In genomic region chr18:70047931-70048603, GRCh38 we compare ENCODE assay signal across 15 cellular contexts.
A peak's percentile ranks its signal among the peaks of the same experiment; 100 is the strongest.
DNase-seq lines count a peak whose midpoint lies in the region; ATAC-seq and TF ChIP-seq lines count a peak whose summit lies in the region.
"Had no signal": no experiment of that assay in that cellular context is flagged by ENCODE, and none has a peak within 500 bp of the region (broad histone marks: within the 10 kb centered on the region; RNA-seq: fewer than 3 reads in every experiment).

No MANE protein-coding gene starts in this region.

- no peak overlapping the region for H3K4me2 ChIP-seq in IMR-90 (ENCODE audit: low read depth, low read length)

- no peak overlapping the region; the same call in 1 of the 2 replicates for H3K14ac ChIP-seq in IMR-90 (replicated peaks; ENCODE audit: low read depth, low read length)

- no peak overlapping the region for H3K27ac ChIP-seq in IMR-90 (ENCODE audit: insufficient read depth, low read length)
- no peak overlapping the region for H3K27ac ChIP-seq in left lung
- no peak overlapping the region for H3K27ac ChIP-seq in Peyer's patch
- H3K27ac ChIP-seq: adrenal gland had no signal

- H2AFZ ChIP-seq in IMR-90 (replicated peaks; ENCODE audit: low read length, poor library complexity), result no peak overlapping the region

- ATAC-seq in IMR-90 (ENCODE audit: low read depth) (peak; percentile 21; the same call in 1 of the 2 replicates), left lung (peak; percentile 78), HG03460 (IDR thresholded peaks at IDR 0.05; ENCODE audit: unreplicated experiment) (no peak)

- H3K79me1 ChIP-seq in IMR-90 (ENCODE audit: low read depth in 1 of 2, low read length in 2 of 2), result peaks cover 0 to 13% of the 10 kb centered on the region in 2 experiments; a peak in 2 of 4 replicates

- TF ChIP-seq RAD21 in IMR-90 (IDR thresholded peaks at IDR 0.05; ENCODE audit: low read length), result no peak

- H4K5ac ChIP-seq in IMR-90 (ENCODE audit: low read depth, low read length), result peak overlapping the region; percentile 10; the same call in 1 of the 2 replicates

- H3K56ac ChIP-seq in IMR-90 (ENCODE audit: extremely low read depth, insufficient read depth, low read length), result no peak overlapping the region

- H2BK15ac ChIP-seq in IMR-90 (ENCODE audit: low read depth, low read length), result peak overlapping the region; percentile 58; the same call in 2 of the 3 replicates

- H3K9ac ChIP-seq in IMR-90 (ENCODE audit: low read depth, low read length), result no peak overlapping the region

- peak overlapping the region; percentile 64 for H3K4ac ChIP-seq in IMR-90 (ENCODE audit: low read depth, low read length)

- peak overlapping the region; percentile 78 for H2BK5ac ChIP-seq in IMR-90 (ENCODE audit: low read depth, low read length, poor library complexity, severe bottlenecking)

- H4K91ac ChIP-seq in IMR-90 (ENCODE audit: insufficient read depth, low read depth, low read length), result 0 out of 2 replicates have a peak overlapping the region, but pooled peaks have one; percentile 26

- peak; percentile 1 for DNase-seq in AG09319 (ENCODE audit: extremely low read depth, low read depth)
- DNase-seq in IMR-90, result peak; percentile 36
- DNase-seq in dermis blood vessel endothelial cell, result peak; percentile 21
- DNase-seq in left lung, result no peak
- DNase-seq in Peyer's patch, result no peak
- DNase-seq in NCI-H1105 (lab: John Stamatoyannopoulos, UW), result no peak
- DNase-seq in DMS 273 (lab: John Stamatoyannopoulos, UW; ENCODE audit: unreplicated experiment), result no peak
- DNase-seq: activated CD8-positive, alpha-beta memory T cell treated with anti-CD3 and anti-CD28 coated beads, Interleukin-2, amount 50 U/mL, for 48 hours; adrenal gland; C1 segment of cervical spinal cord; endodermal cell; NCI-H1436 treated with DMSO at 0.1 percent for 48 hours; NCI-H526; nephron progenitor cell had no signal

- H3K4me1 ChIP-seq in IMR-90 (ENCODE audit: control insufficient read depth, insufficient read depth, low read length) (peaks cover 9% of the 10 kb centered on the region), left lung (no peaks in the 10 kb centered on the region), Peyer's patch (no peaks in the 10 kb centered on the region)
- H3K4me1 ChIP-seq: adrenal gland had no signal

- no TSS peak for BruUV-seq in IMR-90 (replicated peaks; lab: Mats Ljungman, UMichigan)

- H2AK9ac ChIP-seq in IMR-90 (replicated peaks; ENCODE audit: low read depth, low read length, poor library complexity), result no peak overlapping the region

- no peak overlapping the region for H3K23ac ChIP-seq in IMR-90 (ENCODE audit: low read depth, low read length)

- H3K9me3 ChIP-seq in IMR-90 (ENCODE audit: control insufficient read depth, insufficient read depth, low read length), result no peaks in the 10 kb centered on the region
- no peaks in the 10 kb centered on the region for H3K9me3 ChIP-seq in left lung
- no peaks in the 10 kb centered on the region for H3K9me3 ChIP-seq in Peyer's patch
- H3K9me3 ChIP-seq: adrenal gland had no signal

- H2BK120ac ChIP-seq in IMR-90 (ENCODE audit: low read depth, low read length), result peak overlapping the region; percentile 74

- H4K20me1 ChIP-seq in IMR-90 (ENCODE audit: insufficient read depth, low read length), result no peaks in the 10 kb centered on the region

- H3K27me3 ChIP-seq in IMR-90 (ENCODE audit: control insufficient read depth, insufficient read depth, low read length), result no peaks in the 10 kb centered on the region
- no peaks in the 10 kb centered on the region for H3K27me3 ChIP-seq in left lung
- no peaks in the 10 kb centered on the region for H3K27me3 ChIP-seq in Peyer's patch
- H3K27me3 ChIP-seq: adrenal gland had no signal

- TF ChIP-seq CTCF in AG09319 (IDR thresholded peaks at IDR 0.05; ENCODE audit: low read depth, low read length) (no peak), IMR-90 (conservative IDR thresholded peaks at IDR 0.05; ENCODE audit: low read depth, low read length) (no peak), left lung (IDR thresholded peaks at IDR 0.05) (no peak), Peyer's patch (IDR thresholded peaks at IDR 0.05) (no peak)

- H2BK20ac ChIP-seq in IMR-90 (ENCODE audit: low read depth, low read length), result peak overlapping the region; percentile 40; the same call in 1 of the 2 replicates

- H3K4me3 ChIP-seq in IMR-90 (ENCODE audit: insufficient read depth, low read depth, low read length), result no peak overlapping the region
- H3K4me3 ChIP-seq in left lung, result no peak overlapping the region
- H3K4me3 ChIP-seq in Peyer's patch, result no peak overlapping the region
- H3K4me3 ChIP-seq: adrenal gland had no signal

- TF ChIP-seq POLR2A in IMR-90 (IDR thresholded peaks at IDR 0.05; ENCODE audit: low read depth, low read length) (no peak), Peyer's patch (IDR thresholded peaks at IDR 0.05) (no peak)

- POLR2A ChIA-PET in IMR-90 (lab: Charles Lee; ENCODE audit: unreplicated experiment), result interaction anchor here (0.5 kb wide), 1 partner anchor 354 kb away, joined by 3 read pairs; no protein-coding TSS in a partner anchor

- H3K36me3 ChIP-seq in IMR-90 (ENCODE audit: control insufficient read depth, insufficient read depth, low read length) (peaks cover 2% of the 10 kb centered on the region; the same call in 1 of the 2 replicates), left lung (peaks cover 0 to 11% of the 10 kb centered on the region in 2 donors), Peyer's patch (no peaks in the 10 kb centered on the region)
- H3K36me3 ChIP-seq: adrenal gland had no signal

- H3K18ac ChIP-seq in IMR-90 (ENCODE audit: low read depth, low read length), result peak overlapping the region; percentile 65; the same call in 1 of the 2 replicates

- in situ Hi-C loops in IMR-90 (cut with MboI; ENCODE audit: low sequenced_read_pairs), result no loop called here

- dilution Hi-C loops in IMR-90 (cut with HindIII; ENCODE audit: low sequenced_read_pairs, unreplicated experiment), result no loop called here

- peak overlapping the region; percentile 9 to 70; a peak in 3 of 4 replicates for H4K8ac ChIP-seq in IMR-90 (ENCODE audit: low read depth in 2 of 2, low read length in 2 of 2)

- H3K9me1 ChIP-seq in IMR-90 (ENCODE audit: insufficient read depth, low read length), result peaks cover 4% of the 10 kb centered on the region; the same call in 1 of the 2 replicates

- WGBS in IMR-90 (ENCODE audit: extremely low coverage in 2 of 2, insufficient read length in 1 of 2), 2 experiments, result 90% methylated on average over 2 of the region's 4 CpGs; no CpG with 5 or more reads in 1 of the 2 experiments

- CTCF ChIA-PET in IMR-90 (lab: Yijun Ruan, JAX), result interaction anchor here (0.6 kb wide), 1 partner anchor 30 kb away, joined by 3 read pairs; no protein-coding TSS in a partner anchor

- intact Hi-C loops in IMR-90 (cut with micrococcal nuclease), result loop anchor here (10.0 kb wide), 1 partner anchor 203 kb away; no protein-coding TSS in a partner anchor
- intact Hi-C loops in left lung (cut with DNase I), result no loop called here

- H2AK5ac ChIP-seq in IMR-90 (ENCODE audit: low read depth, low read length), result peak overlapping the region; percentile 14; the same call in 1 of the 2 replicates

TF ChIP-seq in IMR-90, 13 proteins besides CTCF, POLR2A, EP300 and RAD21:
- TF ChIP-seq BHLHE40 (IDR thresholded peaks at IDR 0.05; ENCODE audit: low read depth, low read length) (no peak; the same call in 1 of the 2 replicates), ELK1 (IDR thresholded peaks at IDR 0.05; ENCODE audit: borderline replicate concordance, low read depth, low read length) (no peak), MAFK (IDR thresholded peaks at IDR 0.05; ENCODE audit: low read depth, low read length) (no peak), NFE2L2 (IDR thresholded peaks at IDR 0.05; ENCODE audit: low read depth, low read length) (no peak), SMC3 (IDR thresholded peaks at IDR 0.05; ENCODE audit: low read depth, low read length) (no peak), CEBPB (IDR thresholded peaks at IDR 0.05; ENCODE audit: low read depth, low read length) (peak; percentile 46; the same call in 1 of the 2 replicates), MAZ (IDR thresholded peaks at IDR 0.05; ENCODE audit: borderline replicate concordance, low read depth, low read length) (no peak), RFX5 (IDR thresholded peaks at IDR 0.05; ENCODE audit: low read depth, low read length) (no peak)

Comparison
In these comparisons a context has a peak if more than half of its experiments do, and no peak if none do; other contexts are left out.
1. DNase-seq: peak in AG09319 (single experiment), IMR-90 (single experiment) and dermis blood vessel endothelial cell (single experiment); none in left lung (0 of 2), Peyer's patch (0 of 3), NCI-H1105 (single experiment) and DMS 273 (single experiment).